Comparison of ENCODE assay signal across 1 cellular context in genomic region chr19:18491995-18492953, GRCh38.
A peak's percentile ranks its signal among the peaks of the same experiment; 100 is the strongest.
TF ChIP-seq lines count a peak whose summit lies in the region.

No MANE protein-coding gene starts in this region.

TF ChIP-seq in HepG2, 621 proteins besides CTCF, POLR2A, EP300 and RAD21:
- TF ChIP-seq PHF5A (CRISPR knock-in tag; IDR thresholded peaks at IDR 0.05; ENCODE audit: low read depth, unreplicated experiment), result no peak
- TF ChIP-seq MBNL3 (CRISPR knock-in tag; conservative IDR thresholded peaks at IDR 0.05), result no peak
- peak; percentile 57 for TF ChIP-seq ZNF629 (CRISPR knock-in tag; conservative IDR thresholded peaks at IDR 0.05)
- TF ChIP-seq, protein P1, sequence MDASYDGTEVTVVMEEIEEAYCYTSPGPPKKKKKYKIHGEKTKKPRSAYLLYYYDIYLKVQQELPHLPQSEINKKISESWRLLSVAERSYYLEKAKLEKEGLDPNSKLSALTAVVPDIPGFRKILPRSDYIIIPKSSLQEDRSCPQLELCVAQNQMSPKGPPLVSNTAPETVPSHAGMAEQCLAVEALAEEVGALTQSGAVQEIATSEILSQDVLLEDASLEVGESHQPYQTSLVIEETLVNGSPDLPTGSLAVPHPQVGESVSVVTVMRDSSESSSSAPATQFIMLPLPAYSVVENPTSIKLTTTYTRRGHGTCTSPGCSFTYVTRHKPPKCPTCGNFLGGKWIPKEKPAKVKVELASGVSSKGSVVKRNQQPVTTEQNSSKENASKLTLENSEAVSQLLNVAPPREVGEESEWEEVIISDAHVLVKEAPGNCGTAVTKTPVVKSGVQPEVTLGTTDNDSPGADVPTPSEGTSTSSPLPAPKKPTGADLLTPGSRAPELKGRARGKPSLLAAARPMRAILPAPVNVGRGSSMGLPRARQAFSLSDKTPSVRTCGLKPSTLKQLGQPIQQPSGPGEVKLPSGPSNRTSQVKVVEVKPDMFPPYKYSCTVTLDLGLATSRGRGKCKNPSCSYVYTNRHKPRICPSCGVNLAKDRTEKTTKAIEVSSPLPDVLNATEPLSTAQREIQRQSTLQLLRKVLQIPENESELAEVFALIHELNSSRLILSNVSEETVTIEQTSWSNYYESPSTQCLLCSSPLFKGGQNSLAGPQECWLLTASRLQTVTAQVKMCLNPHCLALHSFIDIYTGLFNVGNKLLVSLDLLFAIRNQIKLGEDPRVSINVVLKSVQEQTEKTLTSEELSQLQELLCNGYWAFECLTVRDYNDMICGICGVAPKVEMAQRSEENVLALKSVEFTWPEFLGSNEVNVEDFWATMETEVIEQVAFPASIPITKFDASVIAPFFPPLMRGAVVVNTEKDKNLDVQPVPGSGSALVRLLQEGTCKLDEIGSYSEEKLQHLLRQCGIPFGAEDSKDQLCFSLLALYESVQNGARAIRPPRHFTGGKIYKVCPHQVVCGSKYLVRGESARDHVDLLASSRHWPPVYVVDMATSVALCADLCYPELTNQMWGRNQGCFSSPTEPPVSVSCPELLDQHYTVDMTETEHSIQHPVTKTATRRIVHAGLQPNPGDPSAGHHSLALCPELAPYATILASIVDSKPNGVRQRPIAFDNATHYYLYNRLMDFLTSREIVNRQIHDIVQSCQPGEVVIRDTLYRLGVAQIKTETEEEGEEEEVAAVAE (CRISPR knock-in tag; IDR thresholded peaks at IDR 0.05; ENCODE audit: borderline replicate concordance), result no peak
- no peak for TF ChIP-seq SRY (CRISPR knock-in tag; IDR thresholded peaks at IDR 0.05)
